ENCODE assay signal across 8 cellular contexts in the genomic region with DNA sequence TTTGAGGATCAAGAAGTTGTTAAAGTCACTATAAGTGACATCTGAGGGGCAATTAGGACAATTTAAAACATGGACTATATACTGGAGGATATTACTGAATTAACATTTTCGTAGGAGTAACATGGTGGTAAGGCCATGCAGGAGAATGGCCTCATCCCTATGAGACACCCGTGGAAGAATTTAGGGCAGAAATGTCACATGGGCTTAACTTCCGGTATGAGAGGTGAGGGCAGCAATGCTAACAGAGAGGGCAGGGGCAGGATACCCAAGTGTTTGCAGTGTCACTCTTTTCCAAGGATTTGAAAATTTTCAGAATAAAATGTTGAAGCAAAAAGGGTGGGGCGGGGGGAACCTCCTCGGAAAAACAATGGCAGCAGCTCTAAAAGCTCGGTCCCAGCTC. TPM values are rescaled to one million over a fixed set of nuclear protein-coding genes. Genes with fewer than 3 reads are reported as not detected.
DNase-seq lines count a peak whose midpoint lies in the region; ATAC-seq and TF ChIP-seq lines count a peak whose summit lies in the region.

No MANE protein-coding gene starts in this region.

- H3K36me3 Mint-ChIP-seq in CD4-positive, alpha-beta memory T cell = peaks cover 3 to 31% of the 10 kb centered on the region in 2 donors

- intact Hi-C loops in CD4-positive, alpha-beta memory T cell (cut with micrococcal nuclease) = no loop called here
- intact Hi-C loops in prostate gland (cut with DNase I) = no loop called here

- no peaks in the 10 kb centered on the region for H3K9me3 Mint-ChIP-seq in CD4-positive, alpha-beta memory T cell

- H3K4me1 ChIP-seq in CD4-positive, alpha-beta memory T cell (ENCODE audit: insufficient read depth, low read length) = peaks cover 96% of the 10 kb centered on the region
- peaks cover 10 to 98% (median 19%) of the 10 kb centered on the region in 4 donors for H3K4me1 ChIP-seq in Peyer's patch
- peaks cover 17 to 24% of the 10 kb centered on the region in 2 donors for H3K4me1 ChIP-seq in esophagus (ENCODE audit: control insufficient read depth in 2 of 2, insufficient read depth in 2 of 2, low read length in 1 of 2)
- H3K4me1 ChIP-seq in prostate gland (replicated peaks) = peaks cover 24% of the 10 kb centered on the region

- peak overlapping the region; percentile 83 to 96 (median 93) for H3K27ac Mint-ChIP-seq in CD4-positive, alpha-beta memory T cell

- WGBS in esophagus, 2 donors = 44 to 53% methylated on average over 6 of the region's 6 CpGs
- 27% methylated on average over 6 of the region's 6 CpGs for WGBS in prostate gland

- no peak for ATAC-seq in HG03439 (IDR thresholded peaks at IDR 0.05; ENCODE audit: unreplicated experiment)

- H3K27me3 Mint-ChIP-seq in CD4-positive, alpha-beta memory T cell = no peaks in the 10 kb centered on the region

- POLR2A ChIA-PET in CD4-positive, alpha-beta memory T cell (lab: Charles Lee; ENCODE audit: partially characterized antibody) = interaction anchor here (0.7 to 1.7 kb wide), 4 partner anchors 8 to 50 kb away, joined by 3 to 7 read pairs (median 5); no protein-coding TSS in a partner anchor

- peak overlapping the region; percentile 47 for H3K27ac ChIP-seq in CD4-positive, alpha-beta memory T cell (ENCODE audit: low read depth, low read length)
- H3K27ac ChIP-seq in Peyer's patch = peak overlapping the region; percentile 37 to 71 (median 64)
- peak overlapping the region; percentile 14 to 38 for H3K27ac ChIP-seq in esophagus (ENCODE audit: low read depth in 2 of 2, low read length in 1 of 2)
- H3K27ac ChIP-seq in prostate gland = peak overlapping the region; percentile 6 to 33

- no peaks in the 10 kb centered on the region for H3K27me3 ChIP-seq in CD4-positive, alpha-beta memory T cell (ENCODE audit: insufficient read depth, low read length)
- H3K27me3 ChIP-seq in Peyer's patch (no peaks in the 10 kb centered on the region), esophagus (ENCODE audit: control insufficient read depth in 1 of 2, insufficient read depth in 2 of 2, low read length in 2 of 2) (no peaks in the 10 kb centered on the region), prostate gland (replicated peaks; ENCODE audit: insufficient read depth) (no peaks in the 10 kb centered on the region)

- no peaks in the 10 kb centered on the region for H3K36me3 ChIP-seq in CD4-positive, alpha-beta memory T cell (ENCODE audit: insufficient read depth, low read length)
- H3K36me3 ChIP-seq in Peyer's patch (peaks cover 0 to 4% (median 0%) of the 10 kb centered on the region in 3 donors), esophagus (ENCODE audit: control insufficient read depth in 2 of 2, insufficient read depth in 2 of 2, low read length in 1 of 2) (peaks cover 7 to 12% of the 10 kb centered on the region in 2 donors), prostate gland (no peaks in the 10 kb centered on the region)

- TF ChIP-seq POLR2A in Peyer's patch (IDR thresholded peaks at IDR 0.05) (no peak), prostate gland (IDR thresholded peaks at IDR 0.05) (no peak)

- H3K4me3 Mint-ChIP-seq in CD4-positive, alpha-beta memory T cell = peak overlapping the region in 7 of 8 donors; percentile 15 to 80 (median 74)

- H3K4me1 Mint-ChIP-seq in CD4-positive, alpha-beta memory T cell = peaks cover 62 to 95% (median 81%) of the 10 kb centered on the region in 4 donors

- H3K4me3 ChIP-seq in CD4-positive, alpha-beta memory T cell (ENCODE audit: low read length in 2 of 2) = peak overlapping the region in 1 of 2 donors; percentile 44
- peak overlapping the region in 1 of 4 donors; percentile 6 for H3K4me3 ChIP-seq in Peyer's patch
- no peak overlapping the region for H3K4me3 ChIP-seq in esophagus (ENCODE audit: low read depth in 1 of 2, low read length in 2 of 2)
- H3K4me3 ChIP-seq in prostate gland = no peak overlapping the region

- CTCF ChIA-PET in CD4-positive, alpha-beta memory T cell (lab: Charles Lee; ENCODE audit: partially characterized antibody) = interaction anchor here (1.3 to 7.1 kb wide), 2 partner anchors 13 to 150 kb away, joined by 3 to 60 read pairs; no protein-coding TSS in a partner anchor

- no peaks in the 10 kb centered on the region for H3K9me3 ChIP-seq in CD4-positive, alpha-beta memory T cell (ENCODE audit: control insufficient read depth in 1 of 2, low read length in 2 of 2)
- H3K9me3 ChIP-seq in Peyer's patch (no peaks in the 10 kb centered on the region), esophagus (ENCODE audit: control insufficient read depth in 2 of 2, insufficient read depth in 1 of 2, low read depth in 1 of 2, low read length in 1 of 2) (no peaks in the 10 kb centered on the region), prostate gland (no peaks in the 10 kb centered on the region)

- TF ChIP-seq CTCF in Peyer's patch (IDR thresholded peaks at IDR 0.05) (no peak), prostate gland (IDR thresholded peaks at IDR 0.05) (no peak)

- no peak for DNase-seq in CD4-positive, alpha-beta memory T cell
- DNase-seq in Peyer's patch (no peak), prostate gland (ENCODE audit: low spot score) (no peak), pons (ENCODE audit: low spot score) (no peak), SK-N-DZ (ENCODE audit: low spot score) (no peak), NCI-H526 (lab: John Stamatoyannopoulos, UW) (no peak)

RNA-seq across cellular contexts. Expression of gene RANBP3, which starts 23.6 kb away (rescaled TPM):
- 10 to 100 TPM; 84.1 to 94.9 TPM for total RNA-seq in CD4-positive, alpha-beta memory T cell
- polyA plus RNA-seq in CD4-positive, alpha-beta memory T cell = 10 to 100 TPM in 1 of 2 donors, 1 to 10 TPM in 1; 3.4 to 11.6 TPM
- total RNA-seq in Peyer's patch = 100 to 1,000 TPM in 2 of 4 donors, 10 to 100 TPM in 2; 59.7 to 104 (median 91.1) TPM
- polyA plus RNA-seq in esophagus = 10 to 100 TPM; 25.0 to 34.4 TPM
- 100 to 1,000 TPM in 1 of 2 donors, 10 to 100 TPM in 1; 84.6 to 120 TPM for total RNA-seq in prostate gland
- 71.9 and 78.2 TPM in 2 replicates for polyA plus RNA-seq in SK-N-DZ (2014; cell fraction: cytosol; rRNA removed)
- polyA plus RNA-seq in SK-N-DZ (2014; cell fraction: nucleus; rRNA removed) = 54.0 and 151 TPM in 2 replicates

RNA-seq across cellular contexts. Expression of gene CAPS, which starts 40.2 kb away (rescaled TPM):
- 10 to 100 TPM; 65.0 to 68.0 TPM for total RNA-seq in CD4-positive, alpha-beta memory T cell
- 1 to 10 TPM; 1.7 to 4.3 TPM for polyA plus RNA-seq in CD4-positive, alpha-beta memory T cell
- 10 to 100 TPM in 3 of 4 donors, 1 to 10 TPM in 1; 9.5 to 44.6 (median 24.4) TPM for total RNA-seq in Peyer's patch
- 10 to 100 TPM in 1 of 2 donors, 1 to 10 TPM in 1; 8.0 to 18.7 TPM for polyA plus RNA-seq in esophagus
- 10 to 100 TPM; 27.9 to 36.8 TPM for total RNA-seq in prostate gland
- 3.6 and 5.1 TPM in 2 replicates for polyA plus RNA-seq in SK-N-DZ (2014; cell fraction: cytosol; rRNA removed)
- 8.0 and 11.3 TPM in 2 replicates for polyA plus RNA-seq in SK-N-DZ (2014; cell fraction: nucleus; rRNA removed)

RNA-seq across cellular contexts. Expression of gene VMAC, which starts 49.6 kb away (rescaled TPM):
- 10 to 100 TPM; 36.6 to 37.5 TPM for total RNA-seq in CD4-positive, alpha-beta memory T cell
- polyA plus RNA-seq in CD4-positive, alpha-beta memory T cell = 1 to 10 TPM; 5.6 to 6.3 TPM
- total RNA-seq in Peyer's patch (10 to 100 TPM in 3 of 4 donors, 1 to 10 TPM in 1; 9.6 to 24.8 (median 18.4) TPM), prostate gland (10 to 100 TPM; 23.6 to 29.0 TPM)
- 1 to 10 TPM; 3.4 to 7.9 TPM for polyA plus RNA-seq in esophagus
- polyA plus RNA-seq in SK-N-DZ (2014; cell fraction: cytosol; rRNA removed) = 5.0 and 5.5 TPM in 2 replicates
- 5.8 and 11.0 TPM in 2 replicates for polyA plus RNA-seq in SK-N-DZ (2014; cell fraction: nucleus; rRNA removed)

RNA-seq across cellular contexts. Expression of gene NDUFA11, which starts 50.7 kb away (rescaled TPM):
- 100 to 1,000 TPM; 139 to 153 TPM for total RNA-seq in CD4-positive, alpha-beta memory T cell
- polyA plus RNA-seq in CD4-positive, alpha-beta memory T cell = 100 to 1,000 TPM; 330 to 388 TPM
- total RNA-seq in Peyer's patch (100 to 1,000 TPM; 101 to 194 (median 169) TPM), prostate gland (100 to 1,000 TPM; 259 to 327 TPM)
- 100 to 1,000 TPM; 328 to 390 TPM for polyA plus RNA-seq in esophagus
- polyA plus RNA-seq in SK-N-DZ (2014; cell fraction: cytosol; rRNA removed) = 265 and 332 TPM in 2 replicates
- 175 and 232 TPM in 2 replicates for polyA plus RNA-seq in SK-N-DZ (2014; cell fraction: nucleus; rRNA removed)
